In genomic region chr20:48463096-48463710, GRCh38 we compare ENCODE assay signal across 30 cellular contexts.
DNase-seq lines count a peak whose midpoint lies in the region; ATAC-seq and TF ChIP-seq lines count a peak whose summit lies in the region.
"Had no signal": no experiment of that assay in that cellular context is flagged by ENCODE, and none has a peak within 500 bp of the region (broad histone marks: within the 10 kb centered on the region; RNA-seq: fewer than 3 reads in every experiment).

No MANE protein-coding gene starts in this region.

- no peak for TF ChIP-seq EP300 in upper lobe of left lung (IDR thresholded peaks at IDR 0.05)

- no peaks in the 10 kb centered on the region for H3K27me3 ChIP-seq in GM23248 (replicated peaks; ENCODE audit: insufficient read depth)
- H3K27me3 ChIP-seq in gastrocnemius medialis, result peaks cover 0 to 10% (median 3%) of the 10 kb centered on the region in 3 donors
- H3K27me3 ChIP-seq in upper lobe of left lung, result no peaks in the 10 kb centered on the region
- H3K27me3 ChIP-seq: BLaER1 treated with 17β-estradiol and CSF1 and Interleukin-3, amounts not matched to agents 10 nM and 100 nM; right lobe of liver had no signal

- TF ChIP-seq CTCF in gastrocnemius medialis (IDR thresholded peaks at IDR 0.05 in 4 of 5, conservative IDR thresholded peaks at IDR 0.05 in 1 of 5) (no peak), upper lobe of left lung (IDR thresholded peaks at IDR 0.05) (no peak)

- in situ Hi-C loops in GM23248 (cut with MboI), result no loop called here
- in situ Hi-C loops in gastrocnemius medialis (cut with MboI; ENCODE audit: low sequenced_read_pairs in 4 of 4), result no loop called here

- H3K27ac ChIP-seq in GM23248 (no peak overlapping the region), gastrocnemius medialis (peak overlapping the region in 2 of 4 donors; percentile 33 to 74), upper lobe of left lung (no peak overlapping the region)
- H3K27ac ChIP-seq: BLaER1 treated with 17β-estradiol and CSF1 and Interleukin-3, amounts not matched to agents 10 nM and 100 nM; left ventricle myocardium inferior; right lobe of liver; WERI-Rb-1 had no signal

- no peaks in the 10 kb centered on the region for H3F3A ChIP-seq in GM23248 (ENCODE audit: insufficient read depth)

- no peaks in the 10 kb centered on the region for H3K79me2 ChIP-seq in GM23248 (ENCODE audit: insufficient read depth)

- H3K4me2 ChIP-seq in GM23248 (ENCODE audit: unreplicated experiment), result no peak overlapping the region

- H3K4me1 ChIP-seq in GM23248 (ENCODE audit: insufficient read depth) (no peaks in the 10 kb centered on the region), gastrocnemius medialis (no peaks in the 10 kb centered on the region), upper lobe of left lung (no peaks in the 10 kb centered on the region)
- H3K4me1 ChIP-seq: right lobe of liver had no signal

- H3K36me3 ChIP-seq in GM23248 (ENCODE audit: low read depth) (no peaks in the 10 kb centered on the region), gastrocnemius medialis (no peaks in the 10 kb centered on the region), upper lobe of left lung (no peaks in the 10 kb centered on the region)
- H3K36me3 ChIP-seq: BLaER1 treated with 17β-estradiol and CSF1 and Interleukin-3, amounts not matched to agents 10 nM and 100 nM; left ventricle myocardium inferior; right lobe of liver; WERI-Rb-1 had no signal

- intact Hi-C loops in gastrocnemius medialis (cut with DNase I; ENCODE audit: low total_unique reads), result no loop called here

- H3K9ac ChIP-seq in GM23248, result no peak overlapping the region
- H3K9ac ChIP-seq: BLaER1 treated with 17β-estradiol and CSF1 and Interleukin-3, amounts not matched to agents 10 nM and 100 nM had no signal

- ATAC-seq in memory B cell (ENCODE audit: low read depth) (no peak), gastrocnemius medialis (peak; percentile 42 to 55), upper lobe of left lung (ENCODE audit: low FRiP score in 2 of 2) (no peak)
- no peak for ATAC-seq in activated CD8-positive, alpha-beta memory T cell treated with anti-CD3 and anti-CD28 coated beads, Interleukin-2, amount 10 ng/mL, durations not matched to agents 7 days and 5 days
- ATAC-seq: activated naive CD8-positive, alpha-beta T cell treated with anti-CD3 and anti-CD28 coated beads, Interleukin-2, amount 50 U/mL, for 24 hours; activated T-cell treated with anti-CD3 and anti-CD28 coated beads, Interleukin-2, amount 50 U/mL, for 4 hours; HCT116; natural killer cell; right lobe of liver had no signal

- H3K9me3 ChIP-seq in GM23248 (ENCODE audit: low read depth) (no peaks in the 10 kb centered on the region), gastrocnemius medialis (no peaks in the 10 kb centered on the region), upper lobe of left lung (no peaks in the 10 kb centered on the region)
- H3K9me3 ChIP-seq: left ventricle myocardium inferior, right lobe of liver had no signal

- H3K4me3 ChIP-seq in GM23248 (no peak overlapping the region), gastrocnemius medialis (no peak overlapping the region), upper lobe of left lung (no peak overlapping the region)
- H3K4me3 ChIP-seq: BLaER1 treated with 17β-estradiol and CSF1 and Interleukin-3, amounts not matched to agents 10 nM and 100 nM; dorsolateral prefrontal cortex; left ventricle myocardium inferior; right lobe of liver had no signal

- H3K36me3 Mint-ChIP-seq in memory B cell, result peaks cover 2% of the 10 kb centered on the region
- H3K36me3 Mint-ChIP-seq in activated CD8-positive, alpha-beta memory T cell treated with anti-CD3 and anti-CD28 coated beads, Interleukin-2, amount 10 ng/mL, durations not matched to agents 7 days and 5 days, result no peaks in the 10 kb centered on the region
- H3K36me3 Mint-ChIP-seq: natural killer cell had no signal

- H3K4me1 Mint-ChIP-seq in memory B cell, result peaks cover 14% of the 10 kb centered on the region
- peaks cover 6% of the 10 kb centered on the region for H3K4me1 Mint-ChIP-seq in activated CD8-positive, alpha-beta memory T cell treated with anti-CD3 and anti-CD28 coated beads, Interleukin-2, amount 10 ng/mL, durations not matched to agents 7 days and 5 days
- H3K4me1 Mint-ChIP-seq: activated naive CD8-positive, alpha-beta T cell treated with anti-CD3 and anti-CD28 coated beads, Interleukin-2, amount 50 U/mL, for 24 hours; central memory CD8-positive, alpha-beta T cell had no signal

- 45 to 51% methylated on average over 11 of the region's 11 CpGs for WGBS in GM23248 (ENCODE audit: low coverage in 1 of 2, low lambda C conversion rate in 2 of 2, missing lambda C conversion rate in 2 of 2), 2 experiments
- WGBS in upper lobe of left lung, 2 donors, result 74 to 82% methylated on average over 9 to 11 of the region's 11 CpGs

- no peak for TF ChIP-seq POLR2A in gastrocnemius medialis (IDR thresholded peaks at IDR 0.05)
- no peak for TF ChIP-seq POLR2A in upper lobe of left lung (IDR thresholded peaks at IDR 0.05)

- no peaks in the 10 kb centered on the region for H3K9me3 Mint-ChIP-seq in memory B cell
- no peaks in the 10 kb centered on the region for H3K9me3 Mint-ChIP-seq in activated CD8-positive, alpha-beta memory T cell treated with anti-CD3 and anti-CD28 coated beads, Interleukin-2, amount 10 ng/mL, durations not matched to agents 7 days and 5 days (ENCODE audit: low read depth)
- H3K9me3 Mint-ChIP-seq: activated CD4-positive, alpha-beta T cell treated with anti-CD3 and anti-CD28 coated beads, Interleukin-2, amount 10 ng/mL, durations not matched to agents 7 days and 5 days; activated naive CD8-positive, alpha-beta T cell treated with anti-CD3 and anti-CD28 coated beads, Interleukin-2, amount 50 U/mL, for 24 hours; activated T-cell treated with anti-CD3 and anti-CD28 coated beads, Interleukin-2, amount 50 U/mL, for 4 hours; central memory CD8-positive, alpha-beta T cell; natural killer cell had no signal

- H4K20me1 ChIP-seq in GM23248 (ENCODE audit: insufficient read depth), result no peaks in the 10 kb centered on the region
- H4K20me1 ChIP-seq: BLaER1 treated with 17β-estradiol and CSF1 and Interleukin-3, amounts not matched to agents 10 nM and 100 nM had no signal

- DNase-seq in GM23248, result peak; percentile 12
- peak; percentile 93 to 94 for DNase-seq in NCI-H446 (lab: John Stamatoyannopoulos, UW)
- no peak for DNase-seq in memory B cell (ENCODE audit: low spot score in 2 of 2)
- peak in 1 of 2 donors; percentile 26 for DNase-seq in gastrocnemius medialis
- no peak for DNase-seq in NCI-H526 treated with DMSO at 0.1 percent for 48 hours (lab: John Stamatoyannopoulos, UW)
- no peak for DNase-seq in activated CD8-positive, alpha-beta memory T cell treated with anti-CD3 and anti-CD28 coated beads, Interleukin-2, amount 10 ng/mL, durations not matched to agents 7 days and 5 days
- no peak for DNase-seq in upper lobe of left lung
- DNase-seq: activated CD4-positive, alpha-beta T cell treated with anti-CD3 and anti-CD28 coated beads, Interleukin-2, amount 10 ng/mL, durations not matched to agents 7 days and 5 days; activated gamma-delta T cell treated with Interleukin-2 at 50 U/mL for 16 hours; activated naive CD8-positive, alpha-beta T cell treated with anti-CD3 and anti-CD28 coated beads, Interleukin-2, amount 50 U/mL, for 24 hours; activated T-cell treated with anti-CD3 and anti-CD28 coated beads, Interleukin-2, amount 50 U/mL, for 4 hours; COR-L47; DMS79; GF-D8; left ventricle myocardium inferior; midbrain; natural killer cell; NCI-H1417; NCI-H2081 treated with DMSO at 0.1 percent for 48 hours; OCI-M1; right lobe of liver; Right ventricle myocardium superior; stimulated activated naive CD4-positive, alpha-beta T cell treated with Interleukin-2 at 50 U/mL for 16 hours; SW 1271; T-helper 9 cell; WERI-Rb-1 had no signal

- peaks cover 12% of the 10 kb centered on the region for H3K27me3 Mint-ChIP-seq in memory B cell
- H3K27me3 Mint-ChIP-seq in activated CD8-positive, alpha-beta memory T cell treated with anti-CD3 and anti-CD28 coated beads, Interleukin-2, amount 10 ng/mL, durations not matched to agents 7 days and 5 days, result peaks cover 4% of the 10 kb centered on the region

- CTCF ChIA-PET in activated CD8-positive, alpha-beta memory T cell treated with anti-CD3 and anti-CD28 coated beads, Interleukin-2, amount 10 ng/mL, durations not matched to agents 7 days and 5 days (lab: Charles Lee), result no interaction called here

- no peaks in the 10 kb centered on the region for H3K9me2 ChIP-seq in GM23248 (ENCODE audit: insufficient read depth)

- no peak overlapping the region for H2AFZ ChIP-seq in GM23248

- no peak overlapping the region for H3K4me3 Mint-ChIP-seq in memory B cell
- no peak overlapping the region for H3K4me3 Mint-ChIP-seq in activated CD8-positive, alpha-beta memory T cell treated with anti-CD3 and anti-CD28 coated beads, Interleukin-2, amount 10 ng/mL, durations not matched to agents 7 days and 5 days
- H3K4me3 Mint-ChIP-seq: activated CD4-positive, alpha-beta T cell treated with anti-CD3 and anti-CD28 coated beads, Interleukin-2, amount 10 ng/mL, durations not matched to agents 7 days and 5 days; activated naive CD8-positive, alpha-beta T cell treated with anti-CD3 and anti-CD28 coated beads, Interleukin-2, amount 50 U/mL, for 24 hours; activated T-cell treated with anti-CD3 and anti-CD28 coated beads, Interleukin-2, amount 50 U/mL, for 4 hours; central memory CD8-positive, alpha-beta T cell; natural killer cell had no signal

- H3K27ac Mint-ChIP-seq in memory B cell, result peak overlapping the region; percentile 28
- no peak overlapping the region for H3K27ac Mint-ChIP-seq in activated CD8-positive, alpha-beta memory T cell treated with anti-CD3 and anti-CD28 coated beads, Interleukin-2, amount 10 ng/mL, durations not matched to agents 7 days and 5 days
- H3K27ac Mint-ChIP-seq: activated CD4-positive, alpha-beta T cell treated with anti-CD3 and anti-CD28 coated beads, Interleukin-2, amount 10 ng/mL, durations not matched to agents 7 days and 5 days; activated naive CD8-positive, alpha-beta T cell treated with anti-CD3 and anti-CD28 coated beads, Interleukin-2, amount 50 U/mL, for 24 hours; natural killer cell had no signal

Comparison
In these comparisons a context has a peak if more than half of its experiments do, and no peak if none do; other contexts are left out.
1. DNase-seq: peak in GM23248 (single experiment) and NCI-H446 (2 of 2); none in memory B cell (0 of 2), NCI-H526 treated with DMSO at 0.1 percent for 48 hours (single experiment), activated CD8-positive, alpha-beta memory T cell treated with anti-CD3 and anti-CD28 coated beads, Interleukin-2, amount 10 ng/mL, durations not matched to agents 7 days and 5 days (single experiment) and upper lobe of left lung (0 of 2).
2. ATAC-seq: peak in gastrocnemius medialis (2 of 2); none in memory B cell (single experiment), activated CD8-positive, alpha-beta memory T cell treated with anti-CD3 and anti-CD28 coated beads, Interleukin-2, amount 10 ng/mL, durations not matched to agents 7 days and 5 days (single experiment) and upper lobe of left lung (0 of 2).